ENCODE assay signal across 29 cellular contexts in the genomic region with DNA sequence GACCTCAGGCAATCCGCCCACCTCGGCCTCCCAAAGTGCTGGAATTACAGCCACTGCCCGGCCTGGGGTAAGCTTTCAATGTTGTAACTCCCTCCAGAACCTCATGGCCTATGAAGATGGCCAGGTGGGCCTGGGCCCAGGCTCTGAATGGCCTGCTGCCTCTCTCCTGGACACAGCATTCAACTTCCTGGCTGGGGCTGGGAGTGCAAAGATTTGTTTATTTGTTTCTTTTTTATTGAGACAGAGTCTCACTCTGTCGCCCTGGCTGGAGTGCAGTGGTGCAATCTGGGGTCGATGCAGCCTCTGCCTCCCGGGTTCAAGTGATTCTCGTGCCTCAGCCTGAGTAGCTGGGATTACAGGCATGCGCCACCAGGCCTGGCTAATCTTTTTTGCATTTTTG. TPM values are rescaled to one million over a fixed set of nuclear protein-coding genes. Genes with fewer than 3 reads are reported as not detected.
"Had no signal": no experiment of that assay in that cellular context is flagged by ENCODE, and none has a peak within 500 bp of the region (broad histone marks: within the 10 kb centered on the region; RNA-seq: fewer than 3 reads in every experiment).

No MANE protein-coding gene starts in this region.

- H3K9me3 Mint-ChIP-seq: activated naive CD4-positive, alpha-beta T cell treated with anti-CD3 and anti-CD28 coated beads, Interleukin-2, amount 50 U/mL, for 72 hours had no signal

- H3K9ac ChIP-seq: SK-N-SH had no signal

- H3K4me3 Mint-ChIP-seq: activated CD8-positive, alpha-beta T cell treated with anti-CD3 and anti-CD28 coated beads, Interleukin-2, amount 10 ng/mL, durations not matched to agents 7 days and 5 days had no signal

- H3K36me3 ChIP-seq: Peyer's patch, SJCRH30, WERI-Rb-1 had no signal

- FAIRE-seq: astrocyte had no signal

- H3K9me3 ChIP-seq: Peyer's patch, SJCRH30, SK-N-SH had no signal

- ATAC-seq: activated CD4-positive, CD25-positive, alpha-beta regulatory T cell treated with anti-CD3 and anti-CD28 coated beads, Interleukin-2, amount 50 U/mL, for 24 hours; activated CD8-positive, alpha-beta T cell treated with anti-CD3 and anti-CD28 coated beads, Interleukin-2, amount 10 ng/mL, durations not matched to agents 7 days and 5 days; activated naive CD4-positive, alpha-beta T cell treated with anti-CD3 and anti-CD28 coated beads, Interleukin-2, amount 50 U/mL, for 72 hours had no signal

- H3K4me1 ChIP-seq: Peyer's patch, SJCRH30 had no signal

- DNase-seq: activated CD4-positive, alpha-beta T cell treated with anti-CD3 and anti-CD28 coated beads for 48 hours; activated CD4-positive, alpha-beta T cell treated with anti-CD3 and anti-CD28 coated beads, Interleukin-2, amount 50 U/mL, for 4 hours; activated CD8-positive, alpha-beta memory T cell treated with anti-CD3 and anti-CD28 coated beads, Interleukin-2, amount 50 U/mL, for 48 hours; activated CD8-positive, alpha-beta T cell treated with anti-CD3 and anti-CD28 coated beads, Interleukin-2, amount 10 ng/mL, durations not matched to agents 7 days and 5 days; activated effector memory CD4-positive, alpha-beta T cell treated with anti-CD3 and anti-CD28 coated beads, Interleukin-2, amount 50 U/mL, for 16 hours; activated naive CD4-positive, alpha-beta T cell treated with Interleukin-2 at 50 U/mL for 16 hours; activated T-cell treated with anti-CD3 and anti-CD28 coated beads, Interleukin-2, amount 50 U/mL, for 1 hour; amygdala; KG1; NCI-H1048; NCI-H146; NCI-H187 treated with DMSO at 0.1 percent for 48 hours; NCI-H2081 treated with DMSO at 0.1 percent for 48 hours; NCI-H446; NCI-H524; Peyer's patch; Right ventricle myocardium superior; SJCRH30; SK-N-SH; T-helper 1 cell; WERI-Rb-1 had no signal

- H3K27ac ChIP-seq: Peyer's patch, RWPE1, SJCRH30, WERI-Rb-1 had no signal

- H3K27me3 ChIP-seq: Peyer's patch had no signal

- H3K4me3 ChIP-seq: Peyer's patch, SJCRH30 had no signal

- H3K27ac Mint-ChIP-seq: activated CD8-positive, alpha-beta T cell treated with anti-CD3 and anti-CD28 coated beads, Interleukin-2, amount 10 ng/mL, durations not matched to agents 7 days and 5 days; activated naive CD4-positive, alpha-beta T cell treated with anti-CD3 and anti-CD28 coated beads, Interleukin-2, amount 50 U/mL, for 72 hours had no signal

- H3K4me2 ChIP-seq: SK-N-SH had no signal

- H3K36me3 Mint-ChIP-seq: activated naive CD4-positive, alpha-beta T cell treated with anti-CD3 and anti-CD28 coated beads, Interleukin-2, amount 50 U/mL, for 72 hours; brain had no signal

RNA-seq across cellular contexts. Expression of gene TSGA10IP, which starts 0.5 kb away (rescaled TPM):
- total RNA-seq: activated CD8-positive, alpha-beta T cell treated with anti-CD3 and anti-CD28 coated beads, Interleukin-2, amount 10 ng/mL, durations not matched to agents 7 days and 5 days; activated naive CD4-positive, alpha-beta T cell treated with anti-CD3 and anti-CD28 coated beads, Interleukin-2, amount 50 U/mL, for 72 hours; astrocyte; LHCN-M2; M059J; Peyer's patch; Right ventricle myocardium superior; SJCRH30; T-helper 2 cell treated with Interferon-gamma antibody and Interleukin-4, amounts not matched to agents 100 ng/mL and 5 ng/mL, for 36 hours had no signal
- polyA plus RNA-seq: SK-N-SH had no signal
